ENCODE assay signal across 22 cellular contexts in the genomic region with DNA sequence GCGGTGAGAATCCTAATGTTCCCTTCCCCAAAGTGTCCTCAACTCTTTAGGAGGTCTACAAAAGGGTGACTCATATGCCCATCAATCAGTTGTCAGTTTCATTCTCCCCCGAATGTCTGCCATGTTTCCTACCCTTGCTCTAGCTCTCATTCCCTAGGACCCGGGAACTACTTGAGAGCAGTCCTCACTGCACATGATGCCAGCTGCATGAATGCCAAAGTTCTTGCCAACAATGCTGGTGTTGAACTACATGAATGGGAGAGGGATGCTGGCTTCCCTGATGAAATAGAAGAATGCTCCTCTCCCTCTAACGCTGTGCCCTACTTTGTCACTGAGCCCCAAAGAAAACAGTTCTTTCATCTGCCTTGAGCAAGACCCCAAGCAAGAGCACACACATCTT. TPM values are rescaled to one million over a fixed set of nuclear protein-coding genes. Genes with fewer than 3 reads are reported as not detected.
DNase-seq lines count a peak whose midpoint lies in the region; ATAC-seq and TF ChIP-seq lines count a peak whose summit lies in the region.
"Had no signal": no experiment of that assay in that cellular context is flagged by ENCODE, and none has a peak within 500 bp of the region (broad histone marks: within the 10 kb centered on the region; RNA-seq: fewer than 3 reads in every experiment).

No MANE protein-coding gene starts in this region.

- H3K79me2 ChIP-seq in PC-3 (ENCODE audit: low read length) = no peaks in the 10 kb centered on the region

- H3K9me3 ChIP-seq in right cardiac atrium (ENCODE audit: control insufficient read depth, low read length) = no peaks in the 10 kb centered on the region
- no peaks in the 10 kb centered on the region for H3K9me3 ChIP-seq in PC-3 (ENCODE audit: low read length)
- H3K9me3 ChIP-seq: A549, HAP-1 had no signal

- no peak overlapping the region for H3K27ac ChIP-seq in right cardiac atrium (ENCODE audit: low read length)
- H3K27ac ChIP-seq in PC-3 (ENCODE audit: low read length) = no peak overlapping the region
- H3K27ac ChIP-seq: A549 had no signal

- H3K4me3 ChIP-seq in right cardiac atrium (ENCODE audit: low read length) (no peak overlapping the region), PC-3 (ENCODE audit: low read length) (no peak overlapping the region)
- H3K4me3 ChIP-seq: A549, GM23338, HAP-1 had no signal

- H3K4me2 ChIP-seq in PC-3 (ENCODE audit: low read length) = no peak overlapping the region
- H3K4me2 ChIP-seq: A549, GM23338 had no signal

- CTCF ChIA-PET in PC-3 (lab: Charles Lee) = no interaction called here

- H3K9ac ChIP-seq in PC-3 (ENCODE audit: low read length) = no peak overlapping the region

- no peaks in the 10 kb centered on the region for H4K20me1 ChIP-seq in PC-3 (ENCODE audit: low read length)

- H3K27me3 ChIP-seq in right cardiac atrium (ENCODE audit: control insufficient read depth, insufficient read depth) = no peaks in the 10 kb centered on the region
- no peaks in the 10 kb centered on the region for H3K27me3 ChIP-seq in PC-3 (ENCODE audit: low read length)

- no peaks in the 10 kb centered on the region for H3K9me2 ChIP-seq in PC-3 (replicated peaks; ENCODE audit: low read length)

- TF ChIP-seq CTCF in PC-3 (conservative IDR thresholded peaks at IDR 0.05; ENCODE audit: low read depth, low read length) = no peak

- POLR2A ChIA-PET in PC-3 (lab: Charles Lee; ENCODE audit: unreplicated experiment) = no interaction called here

- intact Hi-C loops in Right ventricle myocardium superior (cut with DNase I) (no loop called here), right cardiac atrium (cut with DNase I) (no loop called here), PC-3 (cut with micrococcal nuclease) (no loop called here)

- H3F3A ChIP-seq in PC-3 (ENCODE audit: low read length, unreplicated experiment) = no peaks in the 10 kb centered on the region

- BruUV-seq in PC-3 (replicated peaks; lab: Mats Ljungman, UMichigan) = no TSS peak

- no peaks in the 10 kb centered on the region for H3K36me3 ChIP-seq in PC-3 (ENCODE audit: low read depth, low read length)
- H3K36me3 ChIP-seq: HAP-1 had no signal

- no peak overlapping the region for H2AFZ ChIP-seq in PC-3 (ENCODE audit: low read length)
- H2AFZ ChIP-seq: GM23338 had no signal

- ATAC-seq in Right ventricle myocardium superior (ENCODE audit: poor library complexity) = peak; percentile 41
- no peak for ATAC-seq in right cardiac atrium
- no peak for ATAC-seq in PC-3
- ATAC-seq: A549, GM23338 had no signal

- DNase-seq in Right ventricle myocardium superior (no peak), right cardiac atrium (no peak), Ammon's horn (ENCODE audit: low spot score) (peak; percentile 13), medulla oblongata (ENCODE audit: extremely low spot score) (peak; percentile 19), PC-3 (no peak), ureter (ENCODE audit: low spot score) (no peak)
- DNase-seq: 8988T; ACHN; AML-193; Calu3; CD4-positive, alpha-beta memory T cell; COR-L47; DMS53; DMS79 treated with DMSO at 0.1 percent for 48 hours; GF-D8; HFFc6 had no signal

- H3K4me1 ChIP-seq in right cardiac atrium (ENCODE audit: control insufficient read depth, insufficient read depth, low read length) (no peaks in the 10 kb centered on the region), PC-3 (ENCODE audit: insufficient read depth, low read length) (no peaks in the 10 kb centered on the region)
- H3K4me1 ChIP-seq: A549, HAP-1 had no signal

- 73% methylated on average over 4 of the region's 4 CpGs for WGBS in right cardiac atrium

RNA-seq across cellular contexts. Expression of a gene that starts 12.5 kb away (rescaled TPM):
- total RNA-seq in Right ventricle myocardium superior = not detected
- total RNA-seq in right cardiac atrium = not detected
- not detected for polyA plus RNA-seq in right cardiac atrium
- not detected in 2 replicates for total RNA-seq in PC-3 (2014; rRNA removed)
- total RNA-seq in ureter = not detected
- total RNA-seq: Calu3; CD4-positive, alpha-beta memory T cell; Daoy; G401; GM23338; HFFc6 had no signal
- polyA plus RNA-seq: A549; BJ; CD4-positive, alpha-beta memory T cell; GM23338 had no signal

Comparison
In these comparisons a context has a peak if more than half of its experiments do, and no peak if none do; other contexts are left out.
1. DNase-seq: peak in Ammon's horn (single experiment) and medulla oblongata (single experiment); none in Right ventricle myocardium superior (single experiment), right cardiac atrium (0 of 3), PC-3 (single experiment) and ureter (single experiment).